1 cellular context compared by ENCODE assay signal in genomic region chr14:35807131-35807961, GRCh38.
TF ChIP-seq lines count a peak whose summit lies in the region.

No MANE protein-coding gene starts in this region.

TF ChIP-seq in HepG2, 621 proteins besides CTCF, POLR2A, EP300 and RAD21 (continued from another document and continues in another):
- TF ChIP-seq ZHX2 (IDR thresholded peaks at IDR 0.05; ENCODE audit: low read depth) (no peak), ZHX2 (CRISPR knock-in tag; IDR thresholded peaks at IDR 0.05; ENCODE audit: borderline replicate concordance) (no peak), ZNF567 (CRISPR knock-in tag; IDR thresholded peaks at IDR 0.05; ENCODE audit: borderline replicate concordance) (no peak), ZNF720 (CRISPR knock-in tag; IDR thresholded peaks at IDR 0.05) (no peak), PLRG1 (conservative IDR thresholded peaks at IDR 0.05) (no peak), ZBTB40 (IDR thresholded peaks at IDR 0.05) (no peak), ZBTB40 (CRISPR knock-in tag; IDR thresholded peaks at IDR 0.05) (no peak; the same call in 1 of the 2 replicates), SMAD3 (CRISPR knock-in tag; IDR thresholded peaks at IDR 0.05) (peak; percentile 82), ZFP62 (CRISPR knock-in tag; IDR thresholded peaks at IDR 0.05) (no peak), HES4 (CRISPR knock-in tag; IDR thresholded peaks at IDR 0.05; ENCODE audit: borderline replicate concordance) (no peak), YEATS2 (CRISPR knock-in tag; IDR thresholded peaks at IDR 0.05; ENCODE audit: borderline replicate concordance) (no peak), ERF (CRISPR knock-in tag; IDR thresholded peaks at IDR 0.05) (no peak; the same call in 1 of the 2 replicates), TP53 (CRISPR knock-in tag; conservative IDR thresholded peaks at IDR 0.05) (no peak), ZXDC (CRISPR knock-in tag; IDR thresholded peaks at IDR 0.05) (no peak), ATF7 (IDR thresholded peaks at IDR 0.05) (no peak), ATF7 (CRISPR knock-in tag; IDR thresholded peaks at IDR 0.05) (no peak), ESRRA (CRISPR knock-in tag; IDR thresholded peaks at IDR 0.05; ENCODE audit: low read depth) (no peak), ZBTB43 (CRISPR knock-in tag; conservative IDR thresholded peaks at IDR 0.05) (peak; percentile 88), KLF13 (CRISPR knock-in tag; IDR thresholded peaks at IDR 0.05) (no peak), MED1 (CRISPR knock-in tag; IDR thresholded peaks at IDR 0.05) (peak; percentile 62), TEAD2 (CRISPR knock-in tag; IDR thresholded peaks at IDR 0.05) (no peak), ZNF670 (CRISPR knock-in tag; IDR thresholded peaks at IDR 0.05; ENCODE audit: borderline replicate concordance) (peak; percentile 82), RFXAP (CRISPR knock-in tag; IDR thresholded peaks at IDR 0.05; ENCODE audit: borderline replicate concordance) (no peak), ZNF792 (CRISPR knock-in tag; IDR thresholded peaks at IDR 0.05) (peak; percentile 45; the same call in 1 of the 2 replicates), ZNF839 (CRISPR knock-in tag; IDR thresholded peaks at IDR 0.05; ENCODE audit: borderline replicate concordance) (no peak), ZFP36L2 (CRISPR knock-in tag; IDR thresholded peaks at IDR 0.05) (no peak), ZNF30 (CRISPR knock-in tag; IDR thresholded peaks at IDR 0.05) (no peak), ZNF17 (CRISPR knock-in tag; IDR thresholded peaks at IDR 0.05) (no peak), ZNF33B (CRISPR knock-in tag; IDR thresholded peaks at IDR 0.05) (no peak), SP140L (CRISPR knock-in tag; IDR thresholded peaks at IDR 0.05; ENCODE audit: borderline replicate concordance) (no peak), ZZZ3 (CRISPR knock-in tag; IDR thresholded peaks at IDR 0.05; ENCODE audit: borderline replicate concordance) (no peak), ZNF282 (IDR thresholded peaks at IDR 0.05; ENCODE audit: partially characterized antibody) (no peak), GABPA (IDR thresholded peaks at IDR 0.05; ENCODE audit: low read depth, low read length) (no peak), GABPA (CRISPR knock-in tag; IDR thresholded peaks at IDR 0.05; ENCODE audit: low read depth) (0 out of 2 replicates have a peak, but pooled peaks have one; percentile 17), RORA (CRISPR knock-in tag; IDR thresholded peaks at IDR 0.05) (no peak), REL (CRISPR knock-in tag; conservative IDR thresholded peaks at IDR 0.05) (no peak), KDM5B (CRISPR knock-in tag; IDR thresholded peaks at IDR 0.05; ENCODE audit: borderline replicate concordance) (no peak), ATRX (CRISPR knock-in tag; IDR thresholded peaks at IDR 0.05; ENCODE audit: borderline replicate concordance) (no peak), ZBTB10 (CRISPR knock-in tag; IDR thresholded peaks at IDR 0.05; ENCODE audit: borderline replicate concordance) (peak; percentile 25; the same call in 1 of the 2 replicates), TFE3 (CRISPR knock-in tag; IDR thresholded peaks at IDR 0.05) (peak; percentile 79), ZBTB38 (CRISPR knock-in tag; IDR thresholded peaks at IDR 0.05) (no peak), RBAK (CRISPR knock-in tag; IDR thresholded peaks at IDR 0.05) (no peak)
